In the genomic region with DNA sequence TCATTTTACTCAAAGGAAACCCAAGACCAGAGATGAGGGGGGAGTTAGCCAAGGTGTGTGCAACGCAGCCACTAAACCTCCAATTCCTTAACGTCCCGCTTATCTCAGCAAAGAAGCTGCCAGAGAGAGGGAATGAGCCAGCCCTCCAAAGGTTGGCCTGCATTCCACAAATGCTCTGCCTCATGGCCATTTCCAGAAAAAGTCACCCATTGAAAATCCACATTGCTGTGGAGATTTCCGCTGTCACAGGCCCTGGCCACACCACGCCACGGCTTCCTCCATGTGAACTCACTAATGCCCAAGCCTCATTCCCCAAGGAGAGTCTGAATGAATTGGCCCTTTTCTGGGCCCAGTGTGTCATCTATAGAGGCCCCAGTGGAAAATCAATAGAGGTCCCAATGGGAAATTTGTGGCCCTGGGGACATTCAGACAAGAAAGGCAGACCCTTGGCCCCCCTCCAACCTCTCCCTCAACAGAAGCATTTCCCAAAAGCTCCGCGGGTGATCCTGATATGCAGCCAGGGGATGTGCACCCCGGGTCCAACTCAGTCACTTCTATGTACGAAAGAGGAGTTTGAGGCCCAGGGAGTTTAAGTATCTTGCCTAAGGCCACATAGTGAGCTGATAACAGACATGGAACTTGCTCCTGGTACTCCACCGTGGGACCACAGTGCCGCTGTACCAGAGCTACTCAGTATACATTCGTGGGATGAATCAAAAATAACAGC, we compare ENCODE assay signal across 9 cellular contexts. TPM values are rescaled to one million over a fixed set of nuclear protein-coding genes. Genes with fewer than 3 reads are reported as not detected.
DNase-seq lines count a peak whose midpoint lies in the region; ATAC-seq and TF ChIP-seq lines count a peak whose summit lies in the region.
"Had no signal": no experiment of that assay in that cellular context is flagged by ENCODE, and none has a peak within 500 bp of the region (broad histone marks: within the 10 kb centered on the region; RNA-seq: fewer than 3 reads in every experiment).

No MANE protein-coding gene starts in this region.

- intact Hi-C loops in MCF 10A (cut with micrococcal nuclease): loop anchor here (2.0 to 10.0 kb wide), 3 partner anchors 35 to 98 kb away; no protein-coding TSS in a partner anchor

- peak; percentile 32 for DNase-seq in MCF 10A (ENCODE audit: unreplicated experiment)
- peak; percentile 60 for DNase-seq in left kidney (ENCODE audit: low read depth, low spot score)
- no peak for DNase-seq in suprapubic skin (ENCODE audit: low spot score in 2 of 2)
- no peak for DNase-seq in NCI-H1694 treated with DMSO at 0.1 percent for 48 hours (lab: John Stamatoyannopoulos, UW)
- DNase-seq in central memory CD4-positive, alpha-beta T cell: no peak
- no peak for DNase-seq in 8988T
- DNase-seq: activated T-cell treated with anti-CD3 and anti-CD28 coated beads for 4 hours had no signal

- H3K27me3 Mint-ChIP-seq in MCF 10A (ENCODE audit: insufficient read depth, unreplicated experiment): no peaks in the 10 kb centered on the region

- no peak for TF ChIP-seq POLR2A in suprapubic skin (IDR thresholded peaks at IDR 0.05)

- TF ChIP-seq CTCF in MCF 10A (IDR thresholded peaks at IDR 0.05; ENCODE audit: unreplicated experiment) (no peak), suprapubic skin (IDR thresholded peaks at IDR 0.05) (no peak)

- H3K27me3 ChIP-seq in HUES6 (ENCODE audit: control insufficient read depth, insufficient read depth, low read length) (no peaks in the 10 kb centered on the region), suprapubic skin (no peaks in the 10 kb centered on the region)

- H3K27ac Mint-ChIP-seq in MCF 10A (ENCODE audit: low read depth, unreplicated experiment): peak overlapping the region; percentile 53

- peak overlapping the region; percentile 78; the same call in 1 of the 2 replicates for H3K27ac ChIP-seq in HUES6 (ENCODE audit: low read depth, low read length)
- H3K27ac ChIP-seq in suprapubic skin: peak overlapping the region; percentile 80

- no peak for ATAC-seq in GM21825 (IDR thresholded peaks at IDR 0.05; ENCODE audit: unreplicated experiment)

- H3K4me1 ChIP-seq in HUES6 (ENCODE audit: control insufficient read depth, insufficient read depth, low read length): peaks cover 70% of the 10 kb centered on the region
- peaks cover 83% of the 10 kb centered on the region for H3K4me1 ChIP-seq in suprapubic skin

- peak overlapping the region; percentile 69 for H3K4me3 Mint-ChIP-seq in MCF 10A (ENCODE audit: unreplicated experiment)

- peak overlapping the region; percentile 77 for H3K9ac ChIP-seq in HUES6 (ENCODE audit: low read length)

- H3K36me3 Mint-ChIP-seq in MCF 10A (ENCODE audit: insufficient read depth, unreplicated experiment): peaks cover 87% of the 10 kb centered on the region

- TSS peak; percentile 64 for BruUV-seq in MCF 10A (replicated peaks; lab: Mats Ljungman, UMichigan)

- no peaks in the 10 kb centered on the region for H3K9me3 Mint-ChIP-seq in MCF 10A (ENCODE audit: unreplicated experiment)

- POLR2A ChIA-PET in MCF 10A (lab: Yijun Ruan, JAX): interaction anchor here (0.6 to 6.7 kb wide), 12 partner anchors 9 to 155 kb away, joined by 3 to 112 read pairs (median 8); partner anchors contain the start of genes CPLANE2 and EPHA2

- CTCF ChIA-PET in MCF 10A (lab: Yijun Ruan, JAX): interaction anchor here (0.6 to 15.2 kb wide), 2 partner anchors 67 to 205 kb away, joined by 4 to 156 read pairs; partner anchors contain the start of gene FBXO42

- H3K4me3 ChIP-seq in HUES6 (ENCODE audit: low read depth, low read length) (peak overlapping the region; percentile 33), suprapubic skin (peak overlapping the region; percentile 36)

- no peak for TF ChIP-seq EP300 in suprapubic skin (IDR thresholded peaks at IDR 0.05)

- peaks cover 57% of the 10 kb centered on the region for H3K4me1 Mint-ChIP-seq in MCF 10A (ENCODE audit: insufficient read depth, unreplicated experiment)

- WGBS in suprapubic skin: 66% methylated on average over 10 of the region's 13 CpGs

- H3K36me3 ChIP-seq in HUES6 (ENCODE audit: control insufficient read depth, insufficient read depth, low read length) (peaks cover 90% of the 10 kb centered on the region), suprapubic skin (peaks cover 34% of the 10 kb centered on the region)

- H3K9me3 ChIP-seq in HUES6 (ENCODE audit: control insufficient read depth, insufficient read depth, low read depth, low read length) (no peaks in the 10 kb centered on the region), suprapubic skin (no peaks in the 10 kb centered on the region)

RNA-seq across cellular contexts. Expression of gene EPHA2, which starts 8.8 kb away (rescaled TPM):
- 206 and 248 TPM in 2 replicates for total RNA-seq in MCF 10A (2022)
- 100 to 1,000 TPM in 3 of 4 donors, 10 to 100 TPM in 1; 59.0 to 145 (median 104) TPM for total RNA-seq in suprapubic skin

Comparison
In these comparisons a context has a peak if more than half of its experiments do, and no peak if none do; other contexts are left out.
1. DNase-seq: peak in MCF 10A (single experiment) and left kidney (single experiment); none in suprapubic skin (0 of 2), NCI-H1694 treated with DMSO at 0.1 percent for 48 hours (single experiment), central memory CD4-positive, alpha-beta T cell (single experiment) and 8988T (single experiment).